In the genomic region with DNA sequence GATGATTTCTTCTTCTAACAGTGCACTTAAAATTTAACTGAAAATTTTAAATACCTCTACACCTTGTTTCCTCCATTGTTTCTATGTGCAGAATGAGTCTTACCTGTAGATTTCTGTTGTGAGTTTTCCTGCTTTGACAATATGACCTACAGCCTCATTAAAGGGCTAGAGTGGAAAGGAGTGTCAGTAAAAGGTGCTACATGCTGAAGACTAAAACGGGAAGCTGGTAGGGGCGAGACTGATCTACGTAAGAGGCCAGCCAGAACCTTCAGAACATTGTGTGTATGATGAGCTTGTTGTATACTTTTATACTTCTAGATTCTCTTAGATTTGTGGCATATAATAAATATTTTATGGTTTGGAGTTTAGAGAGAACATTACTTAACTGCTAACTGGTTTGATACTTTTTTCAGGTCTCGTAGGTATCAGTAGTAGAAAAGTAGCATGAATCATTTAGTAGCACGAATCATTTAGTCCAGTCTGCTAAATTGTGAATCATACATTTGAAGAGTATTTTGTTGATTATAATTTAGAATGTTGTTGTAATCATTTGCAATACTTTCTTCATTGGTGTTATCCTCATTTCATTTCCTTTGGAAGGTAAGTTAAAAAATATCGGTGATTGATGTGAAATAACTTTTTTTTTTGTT, we compare ENCODE assay signal across 23 cellular contexts. TPM values are rescaled to one million over a fixed set of nuclear protein-coding genes. Genes with fewer than 3 reads are reported as not detected.
DNase-seq lines count a peak whose midpoint lies in the region; ATAC-seq and TF ChIP-seq lines count a peak whose summit lies in the region.
"Had no signal": no experiment of that assay in that cellular context is flagged by ENCODE, and none has a peak within 500 bp of the region (broad histone marks: within the 10 kb centered on the region; RNA-seq: fewer than 3 reads in every experiment).

No MANE protein-coding gene starts in this region.

- H3K4me2 ChIP-seq in OCI-LY3 (ENCODE audit: low read length) = peak overlapping the region; percentile 71
- H3K4me2 ChIP-seq: smooth muscle cell had no signal

- H2AFZ ChIP-seq in OCI-LY3 (ENCODE audit: low read depth, low read length) = no peak overlapping the region

- H3K36me3 ChIP-seq in OCI-LY3 (replicated peaks; ENCODE audit: low read depth, low read length) (peaks cover 71% of the 10 kb centered on the region), upper lobe of left lung (peaks cover 0 to 67% (median 3%) of the 10 kb centered on the region in 4 donors), ovary (no peaks in the 10 kb centered on the region)
- H3K36me3 ChIP-seq: BE2C had no signal

- H3K4me3 ChIP-seq in OCI-LY3 (ENCODE audit: low read length) (no peak overlapping the region), epithelial cell of esophagus (ENCODE audit: low read length) (no peak overlapping the region), upper lobe of left lung (no peak overlapping the region), ovary (no peak overlapping the region)
- H3K4me3 ChIP-seq: ascending aorta, heart left ventricle, smooth muscle cell, upper lobe of right lung had no signal

- CTCF ChIA-PET in activated CD8-positive, alpha-beta T cell treated with anti-CD3 and anti-CD28 coated beads for 36 hours (lab: Charles Lee) = no interaction called here
- CTCF ChIA-PET in activated CD8-positive, alpha-beta T cell treated with anti-CD3 and anti-CD28 coated beads, Interleukin-2, amount 10 ng/mL, durations not matched to agents 7 days and 5 days (lab: Charles Lee) = interaction anchor here (1.1 kb wide), 1 partner anchor 12 kb away, joined by 3 read pairs; no protein-coding TSS in a partner anchor

- TF ChIP-seq EP300 in upper lobe of left lung (IDR thresholded peaks at IDR 0.05) (no peak), ovary (IDR thresholded peaks at IDR 0.05) (no peak)

- H3K4me1 ChIP-seq in OCI-LY3 (ENCODE audit: low read length) (peaks cover 75% of the 10 kb centered on the region), upper lobe of left lung (peaks cover 5 to 13% (median 8%) of the 10 kb centered on the region in 4 donors), ovary (ENCODE audit: insufficient read depth) (no peaks in the 10 kb centered on the region)
- H3K4me1 ChIP-seq: ascending aorta, BE2C, Caco-2 had no signal

- POLR2A ChIA-PET in activated CD8-positive, alpha-beta T cell treated with anti-CD3 and anti-CD28 coated beads for 36 hours (lab: Charles Lee) = no interaction called here
- POLR2A ChIA-PET in activated CD8-positive, alpha-beta T cell treated with anti-CD3 and anti-CD28 coated beads, Interleukin-2, amount 10 ng/mL, durations not matched to agents 7 days and 5 days (lab: Charles Lee) = no interaction called here

- H3K27me3 ChIP-seq in OCI-LY3 (ENCODE audit: low read depth, low read length) (no peaks in the 10 kb centered on the region), upper lobe of left lung (no peaks in the 10 kb centered on the region), ovary (no peaks in the 10 kb centered on the region)
- H3K27me3 ChIP-seq: ascending aorta, BE2C, heart left ventricle, upper lobe of right lung had no signal

- TF ChIP-seq POLR2A in upper lobe of left lung (IDR thresholded peaks at IDR 0.05) (no peak), ovary (IDR thresholded peaks at IDR 0.05) (no peak)

- 73 to 81% methylated on average over 6 of the region's 6 CpGs for WGBS in upper lobe of left lung, 2 donors
- 67 to 89% (median 85%) methylated on average over 6 of the region's 6 CpGs for WGBS in ovary, 3 donors

- H3K4me1 Mint-ChIP-seq in activated CD8-positive, alpha-beta T cell treated with anti-CD3 and anti-CD28 coated beads for 36 hours (ENCODE audit: low read depth) = peaks cover 28% of the 10 kb centered on the region
- peaks cover 24% of the 10 kb centered on the region for H3K4me1 Mint-ChIP-seq in activated CD8-positive, alpha-beta T cell treated with anti-CD3 and anti-CD28 coated beads, Interleukin-2, amount 10 ng/mL, durations not matched to agents 7 days and 5 days (ENCODE audit: low read depth)
- peaks cover 56% of the 10 kb centered on the region for H3K4me1 Mint-ChIP-seq in nephron progenitor cell

- H3K9me3 Mint-ChIP-seq in activated CD8-positive, alpha-beta T cell treated with anti-CD3 and anti-CD28 coated beads for 36 hours = no peaks in the 10 kb centered on the region
- H3K9me3 Mint-ChIP-seq in activated CD8-positive, alpha-beta T cell treated with anti-CD3 and anti-CD28 coated beads, Interleukin-2, amount 10 ng/mL, durations not matched to agents 7 days and 5 days (ENCODE audit: insufficient read depth) = no peaks in the 10 kb centered on the region
- H3K9me3 Mint-ChIP-seq in nephron progenitor cell = no peaks in the 10 kb centered on the region

- ATAC-seq in activated CD8-positive, alpha-beta T cell treated with anti-CD3 and anti-CD28 coated beads for 36 hours = no peak
- ATAC-seq in activated CD8-positive, alpha-beta T cell treated with anti-CD3 and anti-CD28 coated beads, Interleukin-2, amount 10 ng/mL, durations not matched to agents 7 days and 5 days = no peak
- ATAC-seq in upper lobe of left lung (ENCODE audit: low FRiP score in 2 of 2) = no peak
- ATAC-seq: esophagus mucosa, heart left ventricle, upper lobe of right lung had no signal

- H3K9me3 ChIP-seq in OCI-LY3 (ENCODE audit: insufficient read depth, low read length) (no peaks in the 10 kb centered on the region), upper lobe of left lung (no peaks in the 10 kb centered on the region), ovary (no peaks in the 10 kb centered on the region)
- H3K9me3 ChIP-seq: ascending aorta, BE2C, Caco-2, heart left ventricle, upper lobe of right lung had no signal

- intact Hi-C loops in activated CD8-positive, alpha-beta T cell treated with anti-CD3 and anti-CD28 coated beads for 36 hours (cut with micrococcal nuclease) = no loop called here
- intact Hi-C loops in ovary (cut with DNase I) = no loop called here

- H3K4me3 Mint-ChIP-seq in activated CD8-positive, alpha-beta T cell treated with anti-CD3 and anti-CD28 coated beads for 36 hours = no peak overlapping the region
- H3K4me3 Mint-ChIP-seq in activated CD8-positive, alpha-beta T cell treated with anti-CD3 and anti-CD28 coated beads, Interleukin-2, amount 10 ng/mL, durations not matched to agents 7 days and 5 days = no peak overlapping the region
- peak overlapping the region; percentile 6 for H3K4me3 Mint-ChIP-seq in nephron progenitor cell

- no peak for TF ChIP-seq CTCF in activated CD8-positive, alpha-beta T cell treated with anti-CD3 and anti-CD28 coated beads for 36 hours (IDR thresholded peaks at IDR 0.05)
- TF ChIP-seq CTCF in OCI-LY3 (IDR thresholded peaks at IDR 0.05; ENCODE audit: low read depth, low read length) (no peak), epithelial cell of esophagus (IDR thresholded peaks at IDR 0.05; ENCODE audit: insufficient read depth, low read depth, low read length, missing control alignments) (no peak), nephron progenitor cell (IDR thresholded peaks at IDR 0.05) (no peak), upper lobe of left lung (IDR thresholded peaks at IDR 0.05) (no peak), ovary (IDR thresholded peaks at IDR 0.05) (no peak)

- H3K9ac ChIP-seq in OCI-LY3 (ENCODE audit: low read length) = peak overlapping the region; percentile 75; the same call in 1 of the 2 replicates

- peaks cover 70% of the 10 kb centered on the region for H3K36me3 Mint-ChIP-seq in activated CD8-positive, alpha-beta T cell treated with anti-CD3 and anti-CD28 coated beads for 36 hours (ENCODE audit: low read depth)
- H3K36me3 Mint-ChIP-seq in activated CD8-positive, alpha-beta T cell treated with anti-CD3 and anti-CD28 coated beads, Interleukin-2, amount 10 ng/mL, durations not matched to agents 7 days and 5 days (ENCODE audit: low read depth) = peaks cover 68% of the 10 kb centered on the region
- peaks cover 57% of the 10 kb centered on the region for H3K36me3 Mint-ChIP-seq in nephron progenitor cell (ENCODE audit: low read depth)

- peak overlapping the region; percentile 25 for H3K27ac Mint-ChIP-seq in activated CD8-positive, alpha-beta T cell treated with anti-CD3 and anti-CD28 coated beads for 36 hours
- no peak overlapping the region for H3K27ac Mint-ChIP-seq in activated CD8-positive, alpha-beta T cell treated with anti-CD3 and anti-CD28 coated beads, Interleukin-2, amount 10 ng/mL, durations not matched to agents 7 days and 5 days
- H3K27ac Mint-ChIP-seq in nephron progenitor cell = peak overlapping the region; percentile 14

- H3K27me3 Mint-ChIP-seq in activated CD8-positive, alpha-beta T cell treated with anti-CD3 and anti-CD28 coated beads for 36 hours = no peaks in the 10 kb centered on the region
- H3K27me3 Mint-ChIP-seq in activated CD8-positive, alpha-beta T cell treated with anti-CD3 and anti-CD28 coated beads, Interleukin-2, amount 10 ng/mL, durations not matched to agents 7 days and 5 days (ENCODE audit: low read depth) = no peaks in the 10 kb centered on the region
- H3K27me3 Mint-ChIP-seq in nephron progenitor cell (ENCODE audit: low read depth, poor library complexity) = no peaks in the 10 kb centered on the region

- H3K27ac ChIP-seq in OCI-LY3 (ENCODE audit: low read length) (peak overlapping the region; percentile 97), upper lobe of left lung (no peak overlapping the region), ovary (no peak overlapping the region)
- H3K27ac ChIP-seq: ascending aorta, heart left ventricle, upper lobe of right lung had no signal

- DNase-seq in activated CD8-positive, alpha-beta T cell treated with anti-CD3 and anti-CD28 coated beads for 36 hours = no peak
- no peak for DNase-seq in activated CD8-positive, alpha-beta T cell treated with anti-CD3 and anti-CD28 coated beads, Interleukin-2, amount 10 ng/mL, durations not matched to agents 7 days and 5 days
- DNase-seq in epithelial cell of esophagus (ENCODE audit: low read depth) (peak; percentile 64), nephron progenitor cell (no peak), upper lobe of left lung (no peak), ovary (no peak), NCI-H82 treated with DMSO at 0.1 percent for 48 hours (lab: John Stamatoyannopoulos, UW; ENCODE audit: unreplicated experiment) (no peak)
- DNase-seq: activated CD4-positive, alpha-beta T cell treated with anti-CD3 and anti-CD28 coated beads for 4 hours; activated CD8-positive, alpha-beta memory T cell treated with anti-CD3 and anti-CD28 coated beads, Interleukin-2, amount 50 U/mL, for 4 hours; activated naive CD4-positive, alpha-beta T cell; BE2C; Caco-2; cerebellar nuclear complex; heart left ventricle; NCI-H1417 treated with DMSO at 0.1 percent for 48 hours; NCI-H524; Right ventricle myocardium superior; stimulated activated CD4-positive, alpha-beta T cell treated with anti-CD3 and anti-CD28 coated beads, Interleukin-4, amount 100 ng/mL, for 24 hours; upper lobe of right lung had no signal

- peaks cover 12% of the 10 kb centered on the region for H4K20me1 ChIP-seq in OCI-LY3 (ENCODE audit: insufficient read depth, low read length)

- peaks cover 67% of the 10 kb centered on the region for H3K79me2 ChIP-seq in OCI-LY3 (ENCODE audit: low read length)

RNA-seq across cellular contexts. Expression of a gene that starts 14.3 kb away (rescaled TPM):
- total RNA-seq in activated CD8-positive, alpha-beta T cell treated with anti-CD3 and anti-CD28 coated beads for 36 hours = 100 to 1,000 TPM in 1 of 2 experiments, 10 to 100 TPM in 1; 87.2 to 104 TPM
- 10 to 100 TPM; 30.1 to 32.6 TPM for total RNA-seq in activated CD8-positive, alpha-beta T cell treated with anti-CD3 and anti-CD28 coated beads, Interleukin-2, amount 10 ng/mL, durations not matched to agents 7 days and 5 days
- 10 to 100 TPM; 10.5 to 33.2 (median 23.5) TPM for total RNA-seq in upper lobe of left lung
- total RNA-seq in ovary = 10 to 100 TPM; 12.1 to 20.3 (median 16.6) TPM
- polyA plus RNA-seq in ovary = 10 to 100 TPM; 10.9 to 19.1 TPM
